22 cellular contexts compared by ENCODE assay signal in the genomic region with DNA sequence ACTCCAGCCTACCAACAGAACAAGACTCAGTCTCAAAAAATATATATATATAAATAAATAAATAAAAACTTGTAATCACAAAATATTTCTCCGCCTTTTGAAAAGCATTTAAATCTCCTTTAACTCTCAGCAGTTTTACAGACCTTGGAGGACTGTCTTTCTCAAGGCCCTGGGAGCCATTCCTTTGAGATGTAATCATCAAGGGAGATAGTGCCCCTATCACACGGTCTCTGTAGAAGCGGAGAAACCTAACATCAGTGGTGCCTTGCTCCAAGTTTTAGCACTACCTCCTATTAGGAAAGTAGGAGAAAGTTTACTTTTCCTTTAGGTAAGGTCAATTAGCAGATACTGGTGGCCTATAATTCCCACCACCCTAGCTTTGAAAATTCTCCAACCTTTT. TPM values are rescaled to one million over a fixed set of nuclear protein-coding genes. Genes with fewer than 3 reads are reported as not detected.
DNase-seq lines count a peak whose midpoint lies in the region; ATAC-seq and TF ChIP-seq lines count a peak whose summit lies in the region.
"Had no signal": no experiment of that assay in that cellular context is flagged by ENCODE, and none has a peak within 500 bp of the region (broad histone marks: within the 10 kb centered on the region; RNA-seq: fewer than 3 reads in every experiment).

No MANE protein-coding gene starts in this region.

- no peak for TF ChIP-seq POLR2A in sigmoid colon (IDR thresholded peaks at IDR 0.05)

- ATAC-seq in DND-41 (ENCODE audit: insufficient read depth, low read depth), result no peak
- ATAC-seq in naive thymus-derived CD8-positive, alpha-beta T cell, result no peak
- ATAC-seq: K562 had no signal

- H3K36me3 Mint-ChIP-seq in naive thymus-derived CD8-positive, alpha-beta T cell, result peaks cover 7 to 17% (median 14%) of the 10 kb centered on the region in 3 donors

- POLR2A ChIA-PET in naive thymus-derived CD8-positive, alpha-beta T cell (lab: Charles Lee), result no interaction called here

- H3K4me3 Mint-ChIP-seq in naive thymus-derived CD8-positive, alpha-beta T cell, result no peak overlapping the region
- H3K4me3 Mint-ChIP-seq: CD8-positive, alpha-beta memory T cell; H9 had no signal

- H3K27me3 Mint-ChIP-seq in naive thymus-derived CD8-positive, alpha-beta T cell, result no peaks in the 10 kb centered on the region
- H3K27me3 Mint-ChIP-seq: CD8-positive, alpha-beta memory T cell had no signal

- in situ Hi-C loops in GM13976 (cut with MboI; ENCODE audit: low sequenced_read_pairs, unreplicated experiment), result no loop called here

- intact Hi-C loops in sigmoid colon (cut with DNase I), result no loop called here

- H3K27ac ChIP-seq in DND-41 (ENCODE audit: low read length), result peak overlapping the region; percentile 48
- peak overlapping the region in 3 of 4 donors; percentile 26 to 62 (median 52) for H3K27ac ChIP-seq in sigmoid colon
- H3K27ac ChIP-seq: C4-2B, GM23248, RWPE1 had no signal

- no peak overlapping the region for H3K4me2 ChIP-seq in DND-41 (ENCODE audit: insufficient read depth, low read length)

- no peaks in the 10 kb centered on the region for H4K20me1 ChIP-seq in DND-41 (ENCODE audit: insufficient read depth, low read length)

- H3K9me3 Mint-ChIP-seq in naive thymus-derived CD8-positive, alpha-beta T cell, result no peaks in the 10 kb centered on the region
- H3K9me3 Mint-ChIP-seq: CD8-positive, alpha-beta memory T cell; H9 had no signal

- no peaks in the 10 kb centered on the region for H3K27me3 ChIP-seq in DND-41 (ENCODE audit: insufficient read depth, low read length, poor library complexity)
- no peaks in the 10 kb centered on the region for H3K27me3 ChIP-seq in sigmoid colon
- H3K27me3 ChIP-seq: MG63 had no signal

- peaks cover 12% of the 10 kb centered on the region for H3K79me2 ChIP-seq in DND-41 (ENCODE audit: insufficient read depth, low read length)

- H3K9ac ChIP-seq in DND-41 (ENCODE audit: low read depth, low read length), result no peak overlapping the region
- H3K9ac ChIP-seq: GM23248 had no signal

- H3K4me1 ChIP-seq in DND-41 (ENCODE audit: insufficient read depth, low read length), result peaks cover 89% of the 10 kb centered on the region
- peaks cover 0 to 55% (median 44%) of the 10 kb centered on the region in 4 donors for H3K4me1 ChIP-seq in sigmoid colon

- H2AFZ ChIP-seq in DND-41 (ENCODE audit: low read depth, low read length), result no peak overlapping the region
- H2AFZ ChIP-seq: GM23248 had no signal

- H3K36me3 ChIP-seq in DND-41 (ENCODE audit: insufficient read depth, low read length) (peaks cover 22% of the 10 kb centered on the region), sigmoid colon (peaks cover 0 to 36% (median 20%) of the 10 kb centered on the region in 4 donors)
- H3K36me3 ChIP-seq: MG63 had no signal

- no peak overlapping the region for H3K27ac Mint-ChIP-seq in naive thymus-derived CD8-positive, alpha-beta T cell
- H3K27ac Mint-ChIP-seq: H9 had no signal

- TF ChIP-seq EP300 in sigmoid colon (IDR thresholded peaks at IDR 0.05), result no peak

- no peak for TF ChIP-seq CTCF in DND-41 (IDR thresholded peaks at IDR 0.05; ENCODE audit: borderline replicate concordance, extremely low read depth, low read length, poor library complexity, severe bottlenecking)
- no peak for TF ChIP-seq CTCF in sigmoid colon (IDR thresholded peaks at IDR 0.05)
- no peak for TF ChIP-seq CTCF in GM13976 (IDR thresholded peaks at IDR 0.05; ENCODE audit: borderline replicate concordance, control extremely low read depth, extremely low read depth, insufficient read depth, missing control alignments)

- WGBS in sigmoid colon, 2 donors, result 97 to 98% methylated on average over 3 of the region's 3 CpGs

- H3K4me3 ChIP-seq in DND-41 (ENCODE audit: low read depth in 1 of 2, low read length in 2 of 2), result no peak overlapping the region
- H3K4me3 ChIP-seq in sigmoid colon, result no peak overlapping the region
- H3K4me3 ChIP-seq: GM23248, K562, MG63 had no signal

- H3K9me3 ChIP-seq in DND-41 (ENCODE audit: insufficient read depth, low read length, severe bottlenecking) (no peaks in the 10 kb centered on the region), sigmoid colon (no peaks in the 10 kb centered on the region)
- H3K9me3 ChIP-seq: MG63 had no signal

- H3K4me1 Mint-ChIP-seq in naive thymus-derived CD8-positive, alpha-beta T cell, result peaks cover 0 to 7% (median 3%) of the 10 kb centered on the region in 4 donors

- no peak for DNase-seq in DND-41
- peak; percentile 82 for DNase-seq in amniotic epithelial cell (ENCODE audit: low read depth)
- peak; percentile 78 for DNase-seq in iris pigment epithelial cell (ENCODE audit: low read depth)
- no peak for DNase-seq in sigmoid colon
- DNase-seq in GM13976 (ENCODE audit: low spot score), result no peak
- no peak for DNase-seq in NCI-H446 treated with DMSO at 0.1 percent for 48 hours (lab: John Stamatoyannopoulos, UW)
- no peak for DNase-seq in naive thymus-derived CD8-positive, alpha-beta T cell
- DNase-seq: 8988T; Calu3; CD8-positive, alpha-beta memory T cell; DMS53; GM23248; H9; MG63; NCI-H1417 treated with DMSO at 0.1 percent for 48 hours; NCI-H187; NCI-H510A treated with DMSO at 0.1 percent for 48 hours; NCI-H748 treated with DMSO at 0.1 percent for 48 hours; SIG-M5 had no signal

RNA-seq across cellular contexts. Expression of a gene that starts 58.5 kb away (rescaled TPM):
- 100 to 1,000 TPM; 170 to 237 (median 212) TPM for total RNA-seq in sigmoid colon
- 10 to 100 TPM; 11.4 to 28.5 (median 13.4) TPM for polyA plus RNA-seq in sigmoid colon
- total RNA-seq in naive thymus-derived CD8-positive, alpha-beta T cell, result 10 to 100 TPM; 19.3 to 21.9 TPM
- 10 to 100 TPM; 11.4 to 22.1 (median 11.5) TPM for polyA plus RNA-seq in naive thymus-derived CD8-positive, alpha-beta T cell

Comparison
In these comparisons a context has a peak if more than half of its experiments do, and no peak if none do; other contexts are left out.
1. DNase-seq: peak in amniotic epithelial cell (single experiment) and iris pigment epithelial cell (single experiment); none in DND-41 (single experiment), sigmoid colon (single experiment), GM13976 (single experiment), NCI-H446 treated with DMSO at 0.1 percent for 48 hours (single experiment) and naive thymus-derived CD8-positive, alpha-beta T cell (0 of 10).
2. RNA of a gene that starts 58.5 kb away (total RNA-seq): 170 to 237 TPM in sigmoid colon; 19.3 to 21.9 TPM in naive thymus-derived CD8-positive, alpha-beta T cell; every median in the first group is over 4 times any median in the second.